Comparison of ENCODE assay signal across 9 cellular contexts in the genomic region with DNA sequence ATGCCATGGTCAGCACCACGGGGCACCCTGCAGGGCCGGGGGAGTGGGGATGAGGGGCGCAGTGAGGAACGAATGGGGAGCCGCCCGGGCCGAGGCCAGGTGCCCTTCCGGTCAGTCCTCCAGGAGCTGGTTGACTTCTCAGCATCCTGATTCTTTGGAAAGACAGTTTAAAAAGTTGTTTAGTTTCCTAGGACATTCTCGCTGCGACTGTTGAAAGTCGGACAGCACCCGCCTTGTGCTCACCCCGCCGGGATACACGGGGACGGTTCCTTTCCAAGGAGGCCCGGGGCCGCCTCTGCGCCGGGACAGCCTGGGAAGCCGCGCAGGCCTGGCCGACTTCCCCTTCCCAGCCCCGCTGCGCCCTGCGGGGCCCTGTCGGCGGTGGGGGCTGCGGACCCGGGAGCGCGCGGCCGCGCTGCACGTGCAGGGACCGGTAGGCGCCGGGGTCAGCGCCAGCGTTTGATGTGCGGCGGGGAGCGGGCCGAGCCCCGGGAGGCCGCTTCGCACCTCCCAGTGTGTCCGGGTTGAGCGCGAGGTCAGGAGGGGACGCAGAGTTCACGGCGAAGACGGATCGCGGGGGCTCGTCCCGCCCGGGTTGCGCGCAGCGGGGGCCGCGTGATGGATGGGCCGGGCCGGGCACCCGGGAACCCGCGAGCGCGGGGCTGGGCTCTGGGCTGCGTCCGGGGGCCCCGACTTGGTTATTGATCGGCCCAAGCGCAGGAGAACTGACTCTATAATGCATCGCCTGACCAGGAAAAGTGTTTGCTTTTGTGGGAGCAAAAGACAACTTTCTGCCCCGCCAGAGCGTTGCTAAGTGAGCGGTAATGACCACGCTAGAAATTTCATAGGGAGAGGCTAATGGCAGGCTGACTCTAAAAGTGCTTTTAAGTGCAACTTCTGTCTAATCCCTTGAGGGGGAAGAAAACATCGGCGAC. TPM values are rescaled to one million over a fixed set of nuclear protein-coding genes. Genes with fewer than 3 reads are reported as not detected.
DNase-seq lines count a peak whose midpoint lies in the region; ATAC-seq, FAIRE-seq and TF ChIP-seq lines count a peak whose summit lies in the region.
"Had no signal": no experiment of that assay in that cellular context is flagged by ENCODE, and none has a peak within 500 bp of the region (broad histone marks: within the 10 kb centered on the region; RNA-seq: fewer than 3 reads in every experiment).

No MANE protein-coding gene starts in this region.

- H3K9me3 Mint-ChIP-seq in MCF 10A (ENCODE audit: unreplicated experiment), result peaks cover 10% of the 10 kb centered on the region

- H3K4me3 ChIP-seq in breast epithelium (peak overlapping the region; percentile 49 to 74 (median 53)), esophagus (ENCODE audit: low read depth in 1 of 2, low read length in 2 of 2) (peak overlapping the region; percentile 32 to 33), mucosa of rectum (ENCODE audit: low read length in 2 of 2) (peak overlapping the region; percentile 31 to 45), aorta (ENCODE audit: low read length in 2 of 2) (peak overlapping the region; percentile 22 to 44)
- H3K4me3 ChIP-seq: SJSA1 had no signal

- no peaks in the 10 kb centered on the region for H3K36me3 ChIP-seq in breast epithelium
- H3K36me3 ChIP-seq in esophagus (ENCODE audit: control insufficient read depth in 2 of 2, insufficient read depth in 2 of 2, low read length in 1 of 2), result no peaks in the 10 kb centered on the region
- H3K36me3 ChIP-seq in mucosa of rectum (ENCODE audit: control insufficient read depth in 2 of 2, insufficient read depth in 2 of 2, low read length in 2 of 2), result no peaks in the 10 kb centered on the region
- no peaks in the 10 kb centered on the region for H3K36me3 ChIP-seq in aorta (ENCODE audit: control insufficient read depth in 1 of 2, insufficient read depth in 2 of 2, low read length in 1 of 2)
- H3K36me3 ChIP-seq: SJSA1 had no signal

- ATAC-seq in aorta (ENCODE audit: low FRiP score), result peak; percentile 52
- no peak for ATAC-seq in HG03520 (IDR thresholded peaks at IDR 0.05; ENCODE audit: unreplicated experiment)
- ATAC-seq in HG03469 (IDR thresholded peaks at IDR 0.05; ENCODE audit: unreplicated experiment), result no peak

- TF ChIP-seq CTCF in breast epithelium (IDR thresholded peaks at IDR 0.05) (no peak), MCF 10A (IDR thresholded peaks at IDR 0.05; ENCODE audit: unreplicated experiment) (no peak)

- H3K27me3 Mint-ChIP-seq in MCF 10A (ENCODE audit: insufficient read depth, unreplicated experiment), result no peaks in the 10 kb centered on the region

- no TSS peak for BruUV-seq in MCF 10A (replicated peaks; lab: Mats Ljungman, UMichigan)

- CTCF ChIA-PET in MCF 10A (lab: Yijun Ruan, JAX), result no interaction called here

- H3K4me1 Mint-ChIP-seq in MCF 10A (ENCODE audit: insufficient read depth, unreplicated experiment), result no peaks in the 10 kb centered on the region

- H3K4me1 ChIP-seq in breast epithelium (no peaks in the 10 kb centered on the region), esophagus (ENCODE audit: control insufficient read depth in 2 of 2, insufficient read depth in 2 of 2, low read length in 1 of 2) (peaks cover 0 to 2% of the 10 kb centered on the region in 2 donors), mucosa of rectum (ENCODE audit: control insufficient read depth in 2 of 2, insufficient read depth in 2 of 2, low read length in 2 of 2) (no peaks in the 10 kb centered on the region), aorta (ENCODE audit: control insufficient read depth in 1 of 2, insufficient read depth in 2 of 2, low read length in 2 of 2) (no peaks in the 10 kb centered on the region)
- H3K4me1 ChIP-seq: SJSA1 had no signal

- H3K9ac ChIP-seq in mucosa of rectum (ENCODE audit: low read depth in 1 of 2, low read length in 2 of 2), result no peak overlapping the region

- intact Hi-C loops in breast epithelium (cut with DNase I; ENCODE audit: low total_unique reads) (no loop called here), MCF 10A (cut with micrococcal nuclease) (no loop called here), aorta (cut with DNase I) (no loop called here)

- 9 to 11% methylated on average over 84 of the region's 84 CpGs for WGBS in esophagus, 2 donors
- WGBS in aorta, 2 donors, result 7% methylated on average over 82 to 84 of the region's 84 CpGs

- TF ChIP-seq POLR2A in breast epithelium (IDR thresholded peaks at IDR 0.05), result no peak
- TF ChIP-seq POLR2A in GM12892 (IDR thresholded peaks at IDR 0.05; ENCODE audit: low read depth, low read length), result no peak

- POLR2A ChIA-PET in MCF 10A (lab: Yijun Ruan, JAX), result no interaction called here

- no peak overlapping the region for H3K4me3 Mint-ChIP-seq in MCF 10A (ENCODE audit: unreplicated experiment)

- H3K36me3 Mint-ChIP-seq in MCF 10A (ENCODE audit: insufficient read depth, unreplicated experiment), result no peaks in the 10 kb centered on the region

- H3K27me3 ChIP-seq in breast epithelium, result peaks cover 0 to 9% of the 10 kb centered on the region in 2 donors
- no peaks in the 10 kb centered on the region for H3K27me3 ChIP-seq in esophagus (ENCODE audit: control insufficient read depth in 1 of 2, insufficient read depth in 2 of 2, low read length in 2 of 2)
- H3K27me3 ChIP-seq in mucosa of rectum (ENCODE audit: control insufficient read depth in 2 of 2, insufficient read depth in 2 of 2, low read length in 2 of 2), result peaks cover 5 to 11% of the 10 kb centered on the region in 2 donors
- peaks cover 0 to 1% of the 10 kb centered on the region in 2 donors for H3K27me3 ChIP-seq in aorta (ENCODE audit: control insufficient read depth in 1 of 2, insufficient read depth in 2 of 2, low read length in 1 of 2)
- H3K27me3 ChIP-seq: SJSA1 had no signal

- H3K27ac Mint-ChIP-seq in MCF 10A (ENCODE audit: low read depth, unreplicated experiment), result no peak overlapping the region

- H3K27ac ChIP-seq in breast epithelium, result peak overlapping the region; percentile 30 to 76
- peak overlapping the region; percentile 5 to 30 for H3K27ac ChIP-seq in esophagus (ENCODE audit: low read depth in 2 of 2, low read length in 1 of 2)
- H3K27ac ChIP-seq in mucosa of rectum (ENCODE audit: low read depth in 2 of 2, low read length in 2 of 2), result no peak overlapping the region
- H3K27ac ChIP-seq in aorta (ENCODE audit: low read depth in 1 of 2, low read length in 2 of 2), result no peak overlapping the region
- H3K27ac ChIP-seq: SJSA1 had no signal

- H3K9me3 ChIP-seq in breast epithelium (peaks cover 4 to 5% of the 10 kb centered on the region in 2 donors), esophagus (ENCODE audit: control insufficient read depth in 2 of 2, insufficient read depth in 1 of 2, low read depth in 1 of 2, low read length in 1 of 2) (no peaks in the 10 kb centered on the region), mucosa of rectum (ENCODE audit: control insufficient read depth in 2 of 2, low read length in 2 of 2) (no peaks in the 10 kb centered on the region), aorta (ENCODE audit: control insufficient read depth, low read length) (peaks cover 5% of the 10 kb centered on the region)
- H3K9me3 ChIP-seq: SJSA1 had no signal

- FAIRE-seq in GM12892 (lab: Jason Lieb, UNC), result no peak

- no peak for DNase-seq in breast epithelium (ENCODE audit: low spot score in 2 of 2)
- no peak for DNase-seq in MCF 10A (ENCODE audit: unreplicated experiment)
- no peak for DNase-seq in aorta
- DNase-seq in GM12892 (ENCODE audit: insufficient read length), result no peak

RNA-seq across cellular contexts. Expression of a gene that starts 28.0 kb away (rescaled TPM):
- total RNA-seq in breast epithelium, result not detected
- not detected in 2 replicates for total RNA-seq in MCF 10A (2022)
- not detected for polyA plus RNA-seq in esophagus
- not detected for total RNA-seq in aorta
- not detected for polyA plus RNA-seq in aorta
- not detected for polyA plus RNA-seq in GM12892 (2012; ENCODE audit: missing spikeins)
- total RNA-seq: SJSA1 had no signal

Comparison
In these comparisons a context has a peak if more than half of its experiments do, and no peak if none do; other contexts are left out.
1. H3K27ac ChIP-seq: peak in breast epithelium (2 of 2) and esophagus (2 of 2); none in mucosa of rectum (0 of 2) and aorta (0 of 2).
2. Peak in every context shown above with its lines, with median percentiles within 50 percentile points of each other: H3K4me3 ChIP-seq.